Comparison of ENCODE assay signal across 16 cellular contexts in the genomic region with DNA sequence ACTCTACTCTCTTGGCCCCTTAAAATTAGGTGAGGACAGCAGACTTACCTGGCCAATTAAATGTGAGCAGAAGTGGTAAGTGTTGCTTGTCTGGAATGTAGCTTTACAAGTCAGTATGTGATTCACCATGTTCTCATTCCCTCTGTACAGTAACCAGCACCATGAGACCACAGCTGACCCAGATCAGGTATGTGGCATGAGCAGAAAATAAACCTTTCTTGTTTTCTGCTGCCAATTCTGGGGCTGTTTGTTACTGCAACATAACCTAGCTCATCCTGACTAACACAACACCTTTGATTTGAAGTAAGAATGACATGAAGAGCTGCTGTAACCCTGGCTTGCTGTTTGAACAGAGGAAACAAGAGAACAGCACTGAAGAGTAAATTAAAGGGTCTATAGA. TPM values are rescaled to one million over a fixed set of nuclear protein-coding genes. Genes with fewer than 3 reads are reported as not detected.
DNase-seq lines count a peak whose midpoint lies in the region; ATAC-seq and TF ChIP-seq lines count a peak whose summit lies in the region.
"Had no signal": no experiment of that assay in that cellular context is flagged by ENCODE, and none has a peak within 500 bp of the region (broad histone marks: within the 10 kb centered on the region; RNA-seq: fewer than 3 reads in every experiment).

No MANE protein-coding gene starts in this region.

- no peak for DNase-seq in activated T-cell treated with anti-CD3 and anti-CD28 coated beads, Interleukin-2, amount 50 U/mL, for 24 hours
- DNase-seq in activated T-cell treated with anti-CD3 and anti-CD28 coated beads, Interleukin-2, amount 50 U/mL, for 1 hour, result no peak
- DNase-seq in RKO (ENCODE audit: low spot score) (peak; percentile 17), stomach (no peak), GM10266 (ENCODE audit: extremely low spot score) (no peak), ureter (ENCODE audit: low spot score) (no peak)
- no peak for DNase-seq in effector memory CD8-positive, alpha-beta T cell
- no peak for DNase-seq in stimulated activated effector memory CD8-positive, alpha-beta T cell treated with anti-CD3 and anti-CD28 coated beads, Interleukin-12 subunit alpha, Interleukin-12 subunit beta, amount 100 ng/mL, for 72 hours (ENCODE audit: low spot score in 2 of 2)
- DNase-seq: activated CD8-positive, alpha-beta memory T cell treated with anti-CD3 and anti-CD28 coated beads for 24 hours; adrenal gland; NCI-H1436; NCI-H510A; small intestine; T-helper 2 cell; tibial artery had no signal

- H3K4me1 ChIP-seq in stomach, result peaks cover 25 to 79% (median 52%) of the 10 kb centered on the region in 4 donors

- H3K36me3 Mint-ChIP-seq in activated T-cell treated with anti-CD3 and anti-CD28 coated beads, Interleukin-2, amount 50 U/mL, for 24 hours (ENCODE audit: low read depth), result peaks cover 55% of the 10 kb centered on the region
- H3K36me3 Mint-ChIP-seq in effector memory CD8-positive, alpha-beta T cell (ENCODE audit: insufficient read depth), result peaks cover 58% of the 10 kb centered on the region
- H3K36me3 Mint-ChIP-seq in stimulated activated effector memory CD8-positive, alpha-beta T cell treated with anti-CD3 and anti-CD28 coated beads, Interleukin-12 subunit alpha, Interleukin-12 subunit beta, amount 100 ng/mL, for 72 hours, result peaks cover 54% of the 10 kb centered on the region

- H3K27me3 ChIP-seq in stomach, result no peaks in the 10 kb centered on the region
- H3K27me3 ChIP-seq: adrenal gland, tibial artery had no signal

- TF ChIP-seq EP300 in stomach (IDR thresholded peaks at IDR 0.05), result no peak

- H3K36me3 ChIP-seq in stomach, result peaks cover 0 to 7% (median under 1%) of the 10 kb centered on the region in 4 donors
- H3K36me3 ChIP-seq: adrenal gland, tibial artery had no signal

- intact Hi-C loops in stomach (cut with DNase I; ENCODE audit: low total_unique reads), result no loop called here

- no peak overlapping the region for H3K4me3 Mint-ChIP-seq in activated T-cell treated with anti-CD3 and anti-CD28 coated beads, Interleukin-2, amount 50 U/mL, for 24 hours
- H3K4me3 Mint-ChIP-seq in effector memory CD8-positive, alpha-beta T cell, result no peak overlapping the region
- peak overlapping the region; percentile 57 for H3K4me3 Mint-ChIP-seq in stimulated activated effector memory CD8-positive, alpha-beta T cell treated with anti-CD3 and anti-CD28 coated beads, Interleukin-12 subunit alpha, Interleukin-12 subunit beta, amount 100 ng/mL, for 72 hours

- no peak for TF ChIP-seq POLR2A in stomach (IDR thresholded peaks at IDR 0.05)

- peak overlapping the region; percentile 98 for H3K27ac Mint-ChIP-seq in activated T-cell treated with anti-CD3 and anti-CD28 coated beads, Interleukin-2, amount 50 U/mL, for 24 hours
- H3K27ac Mint-ChIP-seq in effector memory CD8-positive, alpha-beta T cell, result peak overlapping the region; percentile 91 to 95
- H3K27ac Mint-ChIP-seq in stimulated activated effector memory CD8-positive, alpha-beta T cell treated with anti-CD3 and anti-CD28 coated beads, Interleukin-12 subunit alpha, Interleukin-12 subunit beta, amount 100 ng/mL, for 72 hours, result peak overlapping the region; percentile 12

- peaks cover 96% of the 10 kb centered on the region for H3K4me1 Mint-ChIP-seq in activated T-cell treated with anti-CD3 and anti-CD28 coated beads, Interleukin-2, amount 50 U/mL, for 24 hours (ENCODE audit: low read depth)
- peaks cover 60 to 76% of the 10 kb centered on the region in 2 donors for H3K4me1 Mint-ChIP-seq in effector memory CD8-positive, alpha-beta T cell (ENCODE audit: low read depth in 2 of 2)
- peaks cover 74% of the 10 kb centered on the region for H3K4me1 Mint-ChIP-seq in stimulated activated effector memory CD8-positive, alpha-beta T cell treated with anti-CD3 and anti-CD28 coated beads, Interleukin-12 subunit alpha, Interleukin-12 subunit beta, amount 100 ng/mL, for 72 hours

- H3K27me3 Mint-ChIP-seq in activated T-cell treated with anti-CD3 and anti-CD28 coated beads, Interleukin-2, amount 50 U/mL, for 24 hours, result no peaks in the 10 kb centered on the region
- no peaks in the 10 kb centered on the region for H3K27me3 Mint-ChIP-seq in effector memory CD8-positive, alpha-beta T cell

- no peak for ATAC-seq in effector memory CD8-positive, alpha-beta T cell (replicated peaks)
- peak; percentile 63 for ATAC-seq in stimulated activated effector memory CD8-positive, alpha-beta T cell treated with anti-CD3 and anti-CD28 coated beads, Interleukin-12 subunit alpha, Interleukin-12 subunit beta, amount 100 ng/mL, for 72 hours

- H3K9me3 Mint-ChIP-seq in activated T-cell treated with anti-CD3 and anti-CD28 coated beads, Interleukin-2, amount 50 U/mL, for 24 hours, result peaks cover 8% of the 10 kb centered on the region
- peaks cover 0 to 3% of the 10 kb centered on the region in 2 donors for H3K9me3 Mint-ChIP-seq in effector memory CD8-positive, alpha-beta T cell
- H3K9me3 Mint-ChIP-seq in stimulated activated effector memory CD8-positive, alpha-beta T cell treated with anti-CD3 and anti-CD28 coated beads, Interleukin-12 subunit alpha, Interleukin-12 subunit beta, amount 100 ng/mL, for 72 hours, result peaks cover 5% of the 10 kb centered on the region

- no peak for TF ChIP-seq CTCF in stomach (IDR thresholded peaks at IDR 0.05)
- no peak for TF ChIP-seq CTCF in GM10266 (IDR thresholded peaks at IDR 0.05; ENCODE audit: control insufficient read depth, insufficient read depth, low read depth, missing control alignments)

- no peak overlapping the region for H3K4me3 ChIP-seq in stomach
- H3K4me3 ChIP-seq: adrenal gland, PC-9, tibial artery had no signal

- peak overlapping the region in 1 of 5 donors; percentile 69 for H3K27ac ChIP-seq in stomach
- H3K27ac ChIP-seq: PC-9, tibial artery had no signal

- no peaks in the 10 kb centered on the region for H3K9me3 ChIP-seq in stomach
- H3K9me3 ChIP-seq: adrenal gland, tibial artery had no signal

RNA-seq across cellular contexts. Expression of a gene that starts 24.9 kb away (rescaled TPM):
- total RNA-seq in stomach (10 to 100 TPM; 16.4 to 38.8 (median 24.6) TPM), ureter (29.4 TPM)
- 1 to 10 TPM; 3.8 to 5.4 (median 4.4) TPM for polyA plus RNA-seq in stomach

Comparison
In these comparisons a context has a peak if more than half of its experiments do, and no peak if none do; other contexts are left out.
1. H3K27ac Mint-ChIP-seq: peak in every context shown above with its lines; median percentile 98 in activated T-cell treated with anti-CD3 and anti-CD28 coated beads, Interleukin-2, amount 50 U/mL, for 24 hours; 93 in effector memory CD8-positive, alpha-beta T cell; 12 in stimulated activated effector memory CD8-positive, alpha-beta T cell treated with anti-CD3 and anti-CD28 coated beads, Interleukin-12 subunit alpha, Interleukin-12 subunit beta, amount 100 ng/mL, for 72 hours.